ENCODE assay signal across 9 cellular contexts in the genomic region with DNA sequence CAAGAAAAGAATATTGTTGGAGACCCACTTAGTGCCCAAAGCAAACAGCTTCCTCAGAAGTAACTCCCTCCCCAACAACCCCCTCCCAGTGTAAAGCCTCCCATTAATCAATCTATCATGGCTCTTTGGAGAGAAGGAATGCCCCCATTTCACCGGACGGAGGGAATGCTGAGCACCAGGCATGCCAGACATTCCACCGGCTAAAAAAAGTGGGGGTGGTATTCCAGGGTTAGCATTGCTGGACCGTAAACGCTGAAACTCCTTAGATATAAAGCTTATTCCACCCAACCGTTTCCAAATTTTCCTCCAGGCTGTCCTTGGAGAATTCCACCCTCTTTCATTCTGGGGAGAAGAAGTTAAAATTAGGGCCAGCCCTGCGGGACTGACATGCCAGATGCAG. TPM values are rescaled to one million over a fixed set of nuclear protein-coding genes. Genes with fewer than 3 reads are reported as not detected.
DNase-seq lines count a peak whose midpoint lies in the region; ATAC-seq and TF ChIP-seq lines count a peak whose summit lies in the region.
"Had no signal": no experiment of that assay in that cellular context is flagged by ENCODE, and none has a peak within 500 bp of the region (broad histone marks: within the 10 kb centered on the region; RNA-seq: fewer than 3 reads in every experiment).

No MANE protein-coding gene starts in this region.

- ATAC-seq in HG02642 (IDR thresholded peaks at IDR 0.05; ENCODE audit: poor library complexity, unreplicated experiment), result no peak

- H3K27ac ChIP-seq in esophagus squamous epithelium (peak overlapping the region; percentile 75 to 90 (median 90)), tibial nerve (peak overlapping the region; percentile 56 to 90 (median 79)), WERI-Rb-1 (no peak overlapping the region)

- H3K27me3 ChIP-seq in NT2/D1 (ENCODE audit: insufficient read depth, insufficient read length), result peaks cover 13% of the 10 kb centered on the region
- peaks cover 0 to 23% (median 0%) of the 10 kb centered on the region in 4 donors for H3K27me3 ChIP-seq in esophagus squamous epithelium
- H3K27me3 ChIP-seq in mucosa of stomach (ENCODE audit: control insufficient read depth, insufficient read depth, low read length), result peaks cover 21% of the 10 kb centered on the region
- H3K27me3 ChIP-seq in tibial nerve, result no peaks in the 10 kb centered on the region
- H3K27me3 ChIP-seq in WERI-Rb-1 (ENCODE audit: insufficient read depth, low read depth, severe bottlenecking), result no peaks in the 10 kb centered on the region

- TF ChIP-seq POLR2A in esophagus squamous epithelium (IDR thresholded peaks at IDR 0.05), result no peak
- no peak for TF ChIP-seq POLR2A in tibial nerve (IDR thresholded peaks at IDR 0.05)

- 22 to 38% methylated on average over 5 to 7 of the region's 7 CpGs for WGBS in esophagus squamous epithelium, 2 donors
- 4 to 5% methylated on average over 7 of the region's 7 CpGs for WGBS in tibial nerve, 2 donors

- TF ChIP-seq CTCF in esophagus squamous epithelium (IDR thresholded peaks at IDR 0.05) (no peak), tibial nerve (IDR thresholded peaks at IDR 0.05) (no peak), WERI-Rb-1 (IDR thresholded peaks at IDR 0.05; ENCODE audit: low read depth, low read length) (no peak), GM10266 (IDR thresholded peaks at IDR 0.05; ENCODE audit: control insufficient read depth, insufficient read depth, low read depth, missing control alignments) (no peak)

- peaks cover 8% of the 10 kb centered on the region for H3K9me3 ChIP-seq in NT2/D1 (ENCODE audit: insufficient read depth, low read length)
- H3K9me3 ChIP-seq in esophagus squamous epithelium, result no peaks in the 10 kb centered on the region
- no peaks in the 10 kb centered on the region for H3K9me3 ChIP-seq in mucosa of stomach (ENCODE audit: control insufficient read depth, low read length)
- H3K9me3 ChIP-seq in tibial nerve, result no peaks in the 10 kb centered on the region
- no peaks in the 10 kb centered on the region for H3K9me3 ChIP-seq in WERI-Rb-1 (ENCODE audit: severe bottlenecking)

- H3K9ac ChIP-seq in NT2/D1 (ENCODE audit: insufficient read length, low read depth) (peak overlapping the region; percentile 78), mucosa of stomach (ENCODE audit: low read length) (peak overlapping the region; percentile 61)

- H3K4me3 ChIP-seq in NT2/D1 (ENCODE audit: insufficient read length, low read depth) (peak overlapping the region; percentile 66), esophagus squamous epithelium (peak overlapping the region; percentile 38 to 79 (median 61)), mucosa of stomach (ENCODE audit: low read length) (peak overlapping the region; percentile 22), tibial nerve (peak overlapping the region; percentile 53 to 82 (median 62)), WERI-Rb-1 (ENCODE audit: low read depth, low read length) (no peak overlapping the region)

- intact Hi-C loops in esophagus squamous epithelium (cut with DNase I), result no loop called here

- peak; percentile 48 for DNase-seq in NT2/D1 (ENCODE audit: low read depth, low spot score)
- DNase-seq in esophagus squamous epithelium (lab: John Stamatoyannopoulos, UW), result no peak
- DNase-seq in tibial nerve (ENCODE audit: low spot score in 2 of 2), result no peak
- no peak for DNase-seq in WERI-Rb-1
- no peak for DNase-seq in GM10266 (ENCODE audit: extremely low spot score)
- DNase-seq in SW480 (ENCODE audit: low spot score), result no peak
- DNase-seq: NCI-H1436 treated with DMSO at 0.1 percent for 48 hours had no signal

- H3K36me3 ChIP-seq in NT2/D1 (ENCODE audit: insufficient read depth, insufficient read length, low read length) (peaks cover 9% of the 10 kb centered on the region), esophagus squamous epithelium (no peaks in the 10 kb centered on the region), mucosa of stomach (ENCODE audit: control insufficient read depth, insufficient read depth, low read length) (no peaks in the 10 kb centered on the region), tibial nerve (no peaks in the 10 kb centered on the region), WERI-Rb-1 (no peaks in the 10 kb centered on the region)

- no peak for TF ChIP-seq EP300 in tibial nerve (IDR thresholded peaks at IDR 0.05)

- H3K4me1 ChIP-seq in NT2/D1 (ENCODE audit: insufficient read depth, insufficient read length) (peaks cover 3% of the 10 kb centered on the region), esophagus squamous epithelium (peaks cover 9 to 74% (median 18%) of the 10 kb centered on the region in 3 donors), mucosa of stomach (ENCODE audit: control insufficient read depth, insufficient read depth, low read length) (peaks cover 6% of the 10 kb centered on the region), tibial nerve (peaks cover 0 to 60% (median 19%) of the 10 kb centered on the region in 4 donors)

RNA-seq across cellular contexts. Expression of a gene that starts 0.4 kb away (rescaled TPM):
- total RNA-seq in esophagus squamous epithelium (10 to 100 TPM in 2 of 4 donors, 1 to 10 TPM in 2; 1.9 to 58.4 (median 11.3) TPM), tibial nerve (10 to 100 TPM; 24.9 to 75.9 (median 60.8) TPM)
